ENCODE assay signal across 19 cellular contexts in the genomic region with DNA sequence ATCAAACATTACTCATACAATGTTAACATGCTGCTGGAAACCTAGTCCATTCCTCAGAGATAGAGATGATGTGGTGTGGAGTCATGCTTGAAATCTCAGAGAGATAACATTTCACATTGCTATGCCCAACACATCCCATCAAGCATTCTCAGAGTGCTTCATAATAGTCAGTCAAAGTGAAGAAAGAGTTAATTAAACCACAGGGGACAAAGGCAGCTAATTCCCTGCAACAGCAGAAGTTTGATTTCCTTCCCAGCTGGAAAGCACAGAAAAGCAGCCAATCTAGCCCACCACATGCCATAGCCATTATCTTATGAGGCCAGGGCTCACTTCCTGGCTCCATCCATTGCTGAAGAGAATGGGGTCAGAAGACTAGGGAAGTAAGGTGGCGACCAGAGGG. TPM values are rescaled to one million over a fixed set of nuclear protein-coding genes. Genes with fewer than 3 reads are reported as not detected.
DNase-seq lines count a peak whose midpoint lies in the region; ATAC-seq and TF ChIP-seq lines count a peak whose summit lies in the region.
"Had no signal": no experiment of that assay in that cellular context is flagged by ENCODE, and none has a peak within 500 bp of the region (broad histone marks: within the 10 kb centered on the region; RNA-seq: fewer than 3 reads in every experiment).

No MANE protein-coding gene starts in this region.

- no peaks in the 10 kb centered on the region for H3K79me2 ChIP-seq in neural progenitor cell (ENCODE audit: low read depth)

- peak overlapping the region; percentile 87 for H3K27ac Mint-ChIP-seq in endothelial cell (ENCODE audit: unreplicated experiment)
- H3K27ac Mint-ChIP-seq in neural progenitor cell = no peak overlapping the region
- H3K27ac Mint-ChIP-seq in effector memory CD8-positive, alpha-beta T cell = no peak overlapping the region
- H3K27ac Mint-ChIP-seq: activated T-helper 2 cell treated with anti-CD3 and anti-CD28 coated beads, Interferon-gamma antibody, Interleukin-2, Interleukin-4, amounts not matched to agents 10 μg/mL and 5 μg/mL and 100 μg/mL, durations not matched to agents 14 hours and 24 hours and 36 hours; naive thymus-derived CD4-positive, alpha-beta T cell had no signal

- H3K9me3 Mint-ChIP-seq in endothelial cell (ENCODE audit: unreplicated experiment) (no peaks in the 10 kb centered on the region), neural progenitor cell (no peaks in the 10 kb centered on the region)
- no peaks in the 10 kb centered on the region for H3K9me3 Mint-ChIP-seq in effector memory CD8-positive, alpha-beta T cell
- H3K9me3 Mint-ChIP-seq: activated T-helper 2 cell treated with anti-CD3 and anti-CD28 coated beads, Interferon-gamma antibody, Interleukin-2, Interleukin-4, amounts not matched to agents 10 μg/mL and 5 μg/mL and 100 μg/mL, durations not matched to agents 14 hours and 24 hours and 36 hours; central memory CD8-positive, alpha-beta T cell had no signal

- H3K36me3 Mint-ChIP-seq in endothelial cell (ENCODE audit: low read depth, unreplicated experiment) (peaks cover 88% of the 10 kb centered on the region), neural progenitor cell (no peaks in the 10 kb centered on the region)
- H3K36me3 Mint-ChIP-seq in effector memory CD8-positive, alpha-beta T cell (ENCODE audit: insufficient read depth) = no peaks in the 10 kb centered on the region
- H3K36me3 Mint-ChIP-seq: naive thymus-derived CD4-positive, alpha-beta T cell had no signal

- H3K36me3 ChIP-seq in neural progenitor cell = no peaks in the 10 kb centered on the region
- H3K36me3 ChIP-seq: BE2C, spleen had no signal

- DNase-seq in CMK (ENCODE audit: low read depth) (peak; percentile 20), NCI-H226 (peak; percentile 88), endothelial cell (ENCODE audit: low spot score) (peak; percentile 35), neural progenitor cell (ENCODE audit: low spot score) (peak; percentile 58), HK-2 (ENCODE audit: unreplicated experiment) (no peak)
- no peak for DNase-seq in effector memory CD8-positive, alpha-beta T cell
- DNase-seq: BE2C; GOT3; KBM-7; naive thymus-derived CD4-positive, alpha-beta T cell; NCI-H1105 treated with DMSO at 0.1 percent for 48 hours; NCI-H748 treated with DMSO at 0.1 percent for 48 hours; OCI-M1; spleen had no signal

- H3K9ac ChIP-seq in neural progenitor cell = no peak overlapping the region

- H4K20me1 ChIP-seq in neural progenitor cell (ENCODE audit: low read depth) = no peaks in the 10 kb centered on the region

- no peak overlapping the region for H2AFZ ChIP-seq in neural progenitor cell (replicated peaks)

- no peaks in the 10 kb centered on the region for H3F3A ChIP-seq in neural progenitor cell (ENCODE audit: low read depth)

- TF ChIP-seq CTCF in endothelial cell (IDR thresholded peaks at IDR 0.05; ENCODE audit: unreplicated experiment) (no peak), neural progenitor cell (IDR thresholded peaks at IDR 0.05) (no peak)

- H3K4me2 ChIP-seq in neural progenitor cell = peak overlapping the region; percentile 61

- H3K4me3 Mint-ChIP-seq in endothelial cell (ENCODE audit: unreplicated experiment) = peak overlapping the region; percentile 88
- no peak overlapping the region for H3K4me3 Mint-ChIP-seq in neural progenitor cell
- H3K4me3 Mint-ChIP-seq in effector memory CD8-positive, alpha-beta T cell = no peak overlapping the region
- H3K4me3 Mint-ChIP-seq: central memory CD8-positive, alpha-beta T cell; naive thymus-derived CD4-positive, alpha-beta T cell had no signal

- no peak overlapping the region for H3K27ac ChIP-seq in neural progenitor cell
- H3K27ac ChIP-seq: gastroesophageal sphincter, spleen had no signal

- no peak for ATAC-seq in GM18870 (IDR thresholded peaks at IDR 0.05; ENCODE audit: unreplicated experiment)
- no peak for ATAC-seq in activated CD4-positive, CD25-positive, alpha-beta regulatory T cell treated with anti-CD3 and anti-CD28 coated beads, Interleukin-2, amount 50 U/mL, for 24 hours
- no peak for ATAC-seq in effector memory CD8-positive, alpha-beta T cell (replicated peaks)
- ATAC-seq: gastroesophageal sphincter; naive thymus-derived CD4-positive, alpha-beta T cell had no signal

- no peaks in the 10 kb centered on the region for H3K9me3 ChIP-seq in neural progenitor cell (ENCODE audit: low read depth)
- H3K9me3 ChIP-seq: BE2C, gastroesophageal sphincter, spleen had no signal

- H3K4me1 ChIP-seq in neural progenitor cell = peaks cover 26% of the 10 kb centered on the region
- H3K4me1 ChIP-seq: BE2C, gastroesophageal sphincter had no signal

- H3K4me1 Mint-ChIP-seq in endothelial cell (ENCODE audit: unreplicated experiment) (peaks cover 77% of the 10 kb centered on the region), neural progenitor cell (peaks cover 7% of the 10 kb centered on the region)
- no peaks in the 10 kb centered on the region for H3K4me1 Mint-ChIP-seq in effector memory CD8-positive, alpha-beta T cell (ENCODE audit: low read depth in 2 of 2)
- H3K4me1 Mint-ChIP-seq: central memory CD8-positive, alpha-beta T cell; naive thymus-derived CD4-positive, alpha-beta T cell had no signal

- H3K4me3 ChIP-seq in neural progenitor cell = no peak overlapping the region
- H3K4me3 ChIP-seq: gastroesophageal sphincter, spleen had no signal

- H3K27me3 Mint-ChIP-seq in endothelial cell (ENCODE audit: unreplicated experiment) = peaks cover 4% of the 10 kb centered on the region
- no peaks in the 10 kb centered on the region for H3K27me3 Mint-ChIP-seq in neural progenitor cell (ENCODE audit: insufficient read depth, low read depth)
- no peaks in the 10 kb centered on the region for H3K27me3 Mint-ChIP-seq in effector memory CD8-positive, alpha-beta T cell
- H3K27me3 Mint-ChIP-seq: central memory CD8-positive, alpha-beta T cell had no signal

- H3K27me3 ChIP-seq in neural progenitor cell = no peaks in the 10 kb centered on the region
- H3K27me3 ChIP-seq: BE2C, gastroesophageal sphincter had no signal

RNA-seq across cellular contexts. Expression of gene KDR, which starts 8.9 kb away (rescaled TPM):
- total RNA-seq in endothelial cell (ENCODE audit: unreplicated experiment) = 924 TPM
- 2.4 and 2.7 TPM in 2 replicates for total RNA-seq in neural progenitor cell (ENCODE audit: low replicate concordance)
- total RNA-seq: activated T-helper 2 cell treated with anti-CD3 and anti-CD28 coated beads, Interferon-gamma antibody, Interleukin-2, Interleukin-4, amounts not matched to agents 10 μg/mL and 5 μg/mL and 100 μg/mL, durations not matched to agents 14 hours and 24 hours and 36 hours; naive thymus-derived CD4-positive, alpha-beta T cell had no signal

Comparison
In these comparisons a context has a peak if more than half of its experiments do, and no peak if none do; other contexts are left out.
1. DNase-seq: peak in CMK (single experiment), NCI-H226 (single experiment), endothelial cell (single experiment) and neural progenitor cell (single experiment); none in effector memory CD8-positive, alpha-beta T cell (0 of 3) and HK-2 (single experiment).
2. RNA of gene KDR, which starts 8.9 kb away (total RNA-seq): 924 TPM in endothelial cell (single experiment); 2.4 to 2.7 TPM in neural progenitor cell; every median in the first group is over 100 times any median in the second.